In the genomic region with DNA sequence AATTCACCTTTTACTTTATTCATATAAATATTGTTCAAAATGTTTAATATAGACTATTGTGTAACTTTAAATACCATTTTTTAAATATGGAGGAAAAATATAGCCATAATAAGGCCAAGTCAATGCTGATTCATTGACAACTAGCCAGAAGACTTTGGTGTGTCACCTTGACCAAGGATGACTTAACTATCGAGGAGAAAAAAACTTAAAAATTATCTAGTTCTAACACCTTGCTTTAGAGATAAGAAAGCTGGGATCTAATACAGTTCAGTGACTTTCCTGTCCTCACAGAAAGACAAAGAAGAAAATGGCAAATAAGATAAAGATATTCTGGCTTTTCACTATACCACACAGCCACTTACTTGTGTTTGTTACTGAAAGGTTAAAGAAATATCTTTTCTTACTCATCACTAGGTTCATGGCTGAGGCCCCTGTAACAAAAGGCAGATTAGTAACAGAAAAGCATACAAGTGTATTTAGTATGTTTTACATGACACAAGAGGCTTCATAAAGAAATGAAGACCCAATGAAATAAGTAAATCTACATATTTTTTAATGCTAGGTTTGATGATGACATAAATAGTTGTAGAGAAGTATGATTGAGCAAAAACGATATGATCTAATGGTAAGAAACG, we compare ENCODE assay signal across 26 cellular contexts.
"Had no signal": no experiment of that assay in that cellular context is flagged by ENCODE, and none has a peak within 500 bp of the region (broad histone marks: within the 10 kb centered on the region; RNA-seq: fewer than 3 reads in every experiment).

No MANE protein-coding gene starts in this region.

- H3K4me3 ChIP-seq: adrenal gland, body of pancreas had no signal

- H3K27me3 ChIP-seq: adrenal gland, body of pancreas had no signal

- ATAC-seq: activated CD4-positive, alpha-beta T cell treated with anti-CD3 and anti-CD28 coated beads for 36 hours; activated CD8-positive, alpha-beta memory T cell treated with anti-CD3 and anti-CD28 coated beads, Interleukin-2, amount 10 ng/mL, durations not matched to agents 7 days and 5 days; activated CD8-positive, alpha-beta T cell treated with anti-CD3 and anti-CD28 coated beads, Interleukin-2, amount 10 ng/mL, durations not matched to agents 7 days and 5 days; activated naive CD8-positive, alpha-beta T cell treated with anti-CD3 and anti-CD28 coated beads, Interleukin-2, amount 50 U/mL, for 24 hours; body of pancreas; esophagus mucosa; T-helper 17 cell had no signal

- H3K9me3 ChIP-seq: adrenal gland, body of pancreas had no signal

- H3K36me3 ChIP-seq: adrenal gland had no signal

- H3K27ac ChIP-seq: adrenal gland, body of pancreas, epithelial cell of prostate had no signal

- H3K4me1 ChIP-seq: adrenal gland, body of pancreas had no signal

- DNase-seq: activated CD4-positive, alpha-beta memory T cell treated with anti-CD3 and anti-CD28 coated beads for 36 hours; activated CD4-positive, alpha-beta T cell treated with anti-CD3 and anti-CD28 coated beads for 36 hours; activated CD4-positive, alpha-beta T cell treated with anti-CD3 and anti-CD28 coated beads, Interleukin-2, amount 10 ng/mL, durations not matched to agents 24 days and 14 days; activated CD4-positive, CD25-positive, alpha-beta regulatory T cell; activated CD4-positive, CD25-positive, alpha-beta regulatory T cell treated with anti-CD3 and anti-CD28 coated beads, Interleukin-2, amount 50 U/mL, for 72 hours; activated CD8-positive, alpha-beta memory T cell treated with anti-CD3 and anti-CD28 coated beads, Interleukin-2, amount 10 ng/mL, durations not matched to agents 7 days and 5 days; activated CD8-positive, alpha-beta memory T cell treated with anti-CD3 and anti-CD28 coated beads, Interleukin-2, amount 50 U/mL, for 4 hours; activated CD8-positive, alpha-beta T cell treated with anti-CD3 and anti-CD28 coated beads, Interleukin-2, amount 10 ng/mL, durations not matched to agents 7 days and 5 days; activated effector memory CD4-positive, alpha-beta T cell treated with anti-CD3 and anti-CD28 coated beads, Interleukin-2, amount 50 U/mL, for 16 hours; activated naive CD4-positive, alpha-beta T cell treated with anti-CD3 and anti-CD28 coated beads for 36 hours; activated naive CD8-positive, alpha-beta T cell treated with anti-CD3 and anti-CD28 coated beads for 36 hours; activated naive CD8-positive, alpha-beta T cell treated with anti-CD3 and anti-CD28 coated beads, Interleukin-2, amount 50 U/mL, for 24 hours; activated T-cell treated with anti-CD3 and anti-CD28 coated beads, Interleukin-2, amount 50 U/mL, for 1 hour; activated T-cell treated with anti-CD3 and anti-CD28 coated beads, Interleukin-2, amount 50 U/mL, for 48 hours; adrenal gland; amygdala; aorta; body of pancreas; caudate nucleus; effector CD8-positive, alpha-beta T cell; foreskin fibroblast; head of caudate nucleus; T-helper 17 cell; T1000 had no signal
